ENCODE assay signal across 1 cellular context in the genomic region with DNA sequence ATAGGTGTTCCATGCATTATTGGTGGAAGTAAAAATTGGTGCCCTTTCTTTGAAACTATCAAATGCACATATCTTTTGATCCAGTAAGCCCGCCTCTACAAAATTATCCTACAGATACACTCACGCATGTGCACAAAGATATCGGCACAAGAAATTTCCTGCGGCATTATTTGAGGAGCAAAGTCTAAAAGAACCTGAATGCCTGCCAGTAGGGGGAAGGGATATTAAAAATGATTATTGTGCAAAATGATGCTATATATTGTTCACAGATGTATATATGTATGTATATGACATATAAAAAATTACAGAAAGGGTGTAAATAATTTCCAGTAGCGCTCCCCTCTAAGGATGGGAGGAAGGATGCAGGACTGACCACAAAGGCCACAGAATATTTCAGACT.
TF ChIP-seq lines count a peak whose summit lies in the region.

No MANE protein-coding gene starts in this region.

TF ChIP-seq in HepG2, 621 proteins besides CTCF, POLR2A, EP300 and RAD21 (continues in another document):
- TF ChIP-seq MAFF (IDR thresholded peaks at IDR 0.05; ENCODE audit: low read depth, low read length) (peak; percentile 70), GATAD2A (CRISPR knock-in tag; IDR thresholded peaks at IDR 0.05) (no peak; the same call in 1 of the 2 replicates), ZNF543 (CRISPR knock-in tag; IDR thresholded peaks at IDR 0.05) (no peak), GTF2F1 (IDR thresholded peaks at IDR 0.05; ENCODE audit: low read length) (no peak), RBAK (CRISPR knock-in tag; IDR thresholded peaks at IDR 0.05) (no peak), ATM (IDR thresholded peaks at IDR 0.05; ENCODE audit: borderline replicate concordance) (no peak), ZMYM3 (CRISPR knock-in tag; IDR thresholded peaks at IDR 0.05) (no peak), BHLHE40 (IDR thresholded peaks at IDR 0.05; ENCODE audit: low read length) (no peak), FUBP1 (CRISPR knock-in tag; IDR thresholded peaks at IDR 0.05; ENCODE audit: borderline replicate concordance) (no peak), NFIC (IDR thresholded peaks at IDR 0.05; ENCODE audit: low read length) (peak; percentile 51; the same call in 1 of the 2 replicates), TRIM24 (CRISPR knock-in tag; IDR thresholded peaks at IDR 0.05) (no peak), SYNCRIP (IDR thresholded peaks at IDR 0.05; ENCODE audit: insufficient read depth, low read depth, low read length) (no peak), HNF4G (IDR thresholded peaks at IDR 0.05; ENCODE audit: borderline replicate concordance, low read depth, low read length) (peak; percentile 61), HNF4G (CRISPR knock-in tag; IDR thresholded peaks at IDR 0.05; ENCODE audit: borderline replicate concordance, low read depth) (no peak), ZNF24 (IDR thresholded peaks at IDR 0.05) (no peak), TAF1 (CRISPR knock-in tag; IDR thresholded peaks at IDR 0.05) (no peak), ZNF382 (CRISPR knock-in tag; IDR thresholded peaks at IDR 0.05; ENCODE audit: borderline replicate concordance) (no peak), SRF (IDR thresholded peaks at IDR 0.05; ENCODE audit: low read depth, low read length) (no peak), ARID3A (IDR thresholded peaks at IDR 0.05; ENCODE audit: low read depth, low read length) (peak; percentile 94), KLF16 (CRISPR knock-in tag; IDR thresholded peaks at IDR 0.05) (no peak), HNF4A (CRISPR knock-in tag; IDR thresholded peaks at IDR 0.05) (peak; percentile 80), ZNF589 (CRISPR knock-in tag; conservative IDR thresholded peaks at IDR 0.05) (no peak), ZHX1 (CRISPR knock-in tag; IDR thresholded peaks at IDR 0.05; ENCODE audit: low read depth) (no peak), GLI4 (CRISPR knock-in tag; IDR thresholded peaks at IDR 0.05; ENCODE audit: borderline replicate concordance) (no peak), ZNF780A (CRISPR knock-in tag; IDR thresholded peaks at IDR 0.05) (no peak), MNT (IDR thresholded peaks at IDR 0.05) (no peak), ATF7 (IDR thresholded peaks at IDR 0.05) (no peak), ATF7 (CRISPR knock-in tag; IDR thresholded peaks at IDR 0.05) (no peak), ZNF556 (CRISPR knock-in tag; IDR thresholded peaks at IDR 0.05; ENCODE audit: borderline replicate concordance) (no peak), KDM3A (CRISPR knock-in tag; IDR thresholded peaks at IDR 0.05; ENCODE audit: low read depth) (no peak), GFI1 (CRISPR knock-in tag; IDR thresholded peaks at IDR 0.05; ENCODE audit: borderline replicate concordance) (no peak), MAFK (conservative IDR thresholded peaks at IDR 0.05 in 1 of 2, IDR thresholded peaks at IDR 0.05 in 1 of 2; ENCODE audit: low read length in 2 of 2) (peak; percentile 76 to 77), TOPORS (CRISPR knock-in tag; IDR thresholded peaks at IDR 0.05) (no peak), MTA1 (CRISPR knock-in tag; IDR thresholded peaks at IDR 0.05; ENCODE audit: borderline replicate concordance) (no peak), ZNF484 (CRISPR knock-in tag; IDR thresholded peaks at IDR 0.05; ENCODE audit: borderline replicate concordance, low read depth) (no peak), ZNF281 (CRISPR knock-in tag; IDR thresholded peaks at IDR 0.05; ENCODE audit: borderline replicate concordance) (peak; percentile 53; the same call in 1 of the 2 replicates), ASH2L (IDR thresholded peaks at IDR 0.05; ENCODE audit: insufficient read length, low read depth, low read length) (peak; percentile 68), ERF (CRISPR knock-in tag; IDR thresholded peaks at IDR 0.05) (0 out of 2 replicates have a peak, but pooled peaks have one; percentile 4), BORCS8-MEF2B (CRISPR knock-in tag; IDR thresholded peaks at IDR 0.05) (no peak), SOX13 (IDR thresholded peaks at IDR 0.05) (no peak), SOX13 (CRISPR knock-in tag; conservative IDR thresholded peaks at IDR 0.05 in 1 of 2, IDR thresholded peaks at IDR 0.05 in 1 of 2) (0 out of 4 replicates have a peak, but pooled peaks of 1 of the 2 experiments have one; percentile 25), ZNF431 (CRISPR knock-in tag; IDR thresholded peaks at IDR 0.05; ENCODE audit: borderline replicate concordance, low read depth) (no peak), TEAD3 (CRISPR knock-in tag; optimal IDR thresholded peaks at IDR 0.05; ENCODE audit: borderline replicate concordance) (peak; percentile 68), TOE1 (CRISPR knock-in tag; IDR thresholded peaks at IDR 0.05) (no peak), KMT2B (CRISPR knock-in tag; IDR thresholded peaks at IDR 0.05) (no peak), ZNF773 (CRISPR knock-in tag; IDR thresholded peaks at IDR 0.05; ENCODE audit: borderline replicate concordance) (no peak)
- TF ChIP-seq, protein P1, sequence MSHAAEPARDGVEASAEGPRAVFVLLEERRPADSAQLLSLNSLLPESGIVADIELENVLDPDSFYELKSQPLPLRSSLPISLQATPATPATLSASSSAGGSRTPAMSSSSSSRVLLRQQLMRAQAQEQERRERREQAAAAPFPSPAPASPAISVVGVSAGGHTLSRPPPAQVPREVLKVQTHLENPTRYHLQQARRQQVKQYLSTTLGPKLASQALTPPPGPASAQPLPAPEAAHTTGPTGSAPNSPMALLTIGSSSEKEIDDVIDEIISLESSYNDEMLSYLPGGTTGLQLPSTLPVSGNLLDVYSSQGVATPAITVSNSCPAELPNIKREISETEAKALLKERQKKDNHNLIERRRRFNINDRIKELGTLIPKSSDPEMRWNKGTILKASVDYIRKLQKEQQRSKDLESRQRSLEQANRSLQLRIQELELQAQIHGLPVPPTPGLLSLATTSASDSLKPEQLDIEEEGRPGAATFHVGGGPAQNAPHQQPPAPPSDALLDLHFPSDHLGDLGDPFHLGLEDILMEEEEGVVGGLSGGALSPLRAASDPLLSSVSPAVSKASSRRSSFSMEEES (CRISPR knock-in tag; IDR thresholded peaks at IDR 0.05) = no peak
- TF ChIP-seq, protein P2, sequence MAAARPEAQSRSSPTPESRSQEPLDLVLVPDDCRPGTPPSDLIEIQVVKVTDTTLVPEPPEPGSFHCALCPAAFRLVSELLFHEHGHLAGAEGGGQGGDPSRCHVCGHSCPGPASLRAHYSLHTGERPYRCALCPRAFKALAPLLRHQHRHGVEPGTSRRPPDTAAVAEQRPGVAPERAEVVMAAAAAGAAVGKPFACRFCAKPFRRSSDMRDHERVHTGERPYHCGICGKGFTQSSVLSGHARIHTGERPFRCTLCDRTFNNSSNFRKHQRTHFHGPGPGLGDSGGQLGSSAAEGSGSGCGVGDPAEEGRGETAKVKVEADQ (CRISPR knock-in tag; IDR thresholded peaks at IDR 0.05; ENCODE audit: borderline replicate concordance) = no peak
- TF ChIP-seq, protein P3, sequence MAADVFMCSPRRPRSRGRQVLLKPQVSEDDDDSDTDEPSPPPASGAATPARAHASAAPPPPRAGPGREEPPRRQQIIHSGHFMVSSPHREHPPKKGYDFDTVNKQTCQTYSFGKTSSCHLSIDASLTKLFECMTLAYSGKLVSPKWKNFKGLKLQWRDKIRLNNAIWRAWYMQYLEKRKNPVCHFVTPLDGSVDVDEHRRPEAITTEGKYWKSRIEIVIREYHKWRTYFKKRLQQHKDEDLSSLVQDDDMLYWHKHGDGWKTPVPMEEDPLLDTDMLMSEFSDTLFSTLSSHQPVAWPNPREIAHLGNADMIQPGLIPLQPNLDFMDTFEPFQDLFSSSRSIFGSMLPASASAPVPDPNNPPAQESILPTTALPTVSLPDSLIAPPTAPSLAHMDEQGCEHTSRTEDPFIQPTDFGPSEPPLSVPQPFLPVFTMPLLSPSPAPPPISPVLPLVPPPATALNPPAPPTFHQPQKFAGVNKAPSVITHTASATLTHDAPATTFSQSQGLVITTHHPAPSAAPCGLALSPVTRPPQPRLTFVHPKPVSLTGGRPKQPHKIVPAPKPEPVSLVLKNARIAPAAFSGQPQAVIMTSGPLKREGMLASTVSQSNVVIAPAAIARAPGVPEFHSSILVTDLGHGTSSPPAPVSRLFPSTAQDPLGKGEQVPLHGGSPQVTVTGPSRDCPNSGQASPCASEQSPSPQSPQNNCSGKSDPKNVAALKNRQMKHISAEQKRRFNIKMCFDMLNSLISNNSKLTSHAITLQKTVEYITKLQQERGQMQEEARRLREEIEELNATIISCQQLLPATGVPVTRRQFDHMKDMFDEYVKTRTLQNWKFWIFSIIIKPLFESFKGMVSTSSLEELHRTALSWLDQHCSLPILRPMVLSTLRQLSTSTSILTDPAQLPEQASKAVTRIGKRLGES (CRISPR knock-in tag; IDR thresholded peaks at IDR 0.05; ENCODE audit: borderline replicate concordance) = no peak
